16 cellular contexts compared by ENCODE assay signal in the genomic region with DNA sequence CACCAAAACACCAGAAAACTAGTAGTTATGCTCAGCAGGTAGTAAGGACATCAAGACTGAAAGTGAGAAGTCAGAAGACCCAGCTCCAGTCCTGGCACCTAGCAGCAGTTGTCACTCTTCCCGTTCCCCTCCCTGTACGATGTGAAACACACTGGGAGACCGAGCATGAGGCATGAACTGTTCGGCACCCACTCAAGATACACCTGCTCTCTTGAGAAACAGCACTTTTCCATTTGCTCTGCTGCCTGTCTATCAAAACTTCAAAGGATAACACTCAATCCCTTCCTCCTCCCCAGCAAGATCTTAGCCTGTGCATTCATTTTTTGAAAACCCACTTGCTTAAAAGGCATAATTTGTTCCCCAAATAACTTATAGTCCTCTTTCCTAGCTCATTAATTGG.
"Had no signal": no experiment of that assay in that cellular context is flagged by ENCODE, and none has a peak within 500 bp of the region (broad histone marks: within the 10 kb centered on the region; RNA-seq: fewer than 3 reads in every experiment).

No MANE protein-coding gene starts in this region.

- DNase-seq: activated B cell treated with CpG ODN at 0.5 μM for 24 hours; activated CD4-positive, alpha-beta T cell treated with anti-CD3 and anti-CD28 coated beads, Interleukin-2, amount 10 ng/mL, durations not matched to agents 24 days and 14 days; activated naive CD4-positive, alpha-beta T cell treated with anti-CD3 and anti-CD28 coated beads, Interleukin-2, amount 10 ng/mL, durations not matched to agents 7 days and 5 days; activated T-cell treated with anti-CD3 and anti-CD28 coated beads for 4 hours; kidney; left ventricle myocardium superior; posterior cingulate gyrus; right cardiac atrium; stimulated activated naive B cell treated with anti-CD40 and anti-IgM and Interleukin-4, amounts not matched to agents 10 μg/mL and 1 μg/mL and 100 μg/mL, for 72 hours; T-helper 17 cell; trophoblast cell had no signal

- FAIRE-seq: kidney, TTC549 had no signal

- H3K27me3 ChIP-seq: hepatocyte, neutrophil had no signal

- H3K36me3 Mint-ChIP-seq: activated naive CD4-positive, alpha-beta T cell treated with anti-CD3 and anti-CD28 coated beads, Interleukin-2, amount 10 ng/mL, durations not matched to agents 7 days and 5 days had no signal

- H3K4me3 Mint-ChIP-seq: activated B cell treated with CpG ODN at 0.5 μM for 24 hours; activated CD4-positive, alpha-beta T cell treated with anti-CD3 and anti-CD28 coated beads, Interleukin-2, amount 10 ng/mL, durations not matched to agents 24 days and 14 days; activated naive CD4-positive, alpha-beta T cell treated with anti-CD3 and anti-CD28 coated beads, Interleukin-2, amount 10 ng/mL, durations not matched to agents 7 days and 5 days; stimulated activated naive B cell treated with anti-CD40 and anti-IgM and Interleukin-4, amounts not matched to agents 10 μg/mL and 1 μg/mL and 100 μg/mL, for 72 hours; T-helper 17 cell had no signal

- H3K9me3 Mint-ChIP-seq: activated B cell treated with CpG ODN at 0.5 μM for 24 hours; activated CD4-positive, alpha-beta T cell treated with anti-CD3 and anti-CD28 coated beads, Interleukin-2, amount 10 ng/mL, durations not matched to agents 24 days and 14 days; activated naive CD4-positive, alpha-beta T cell treated with anti-CD3 and anti-CD28 coated beads, Interleukin-2, amount 10 ng/mL, durations not matched to agents 7 days and 5 days; activated T-helper 2 cell treated with anti-CD3 and anti-CD28 coated beads, Interferon-gamma antibody, Interleukin-2, Interleukin-4, amounts not matched to agents 10 μg/mL and 5 μg/mL and 100 μg/mL, durations not matched to agents 14 hours and 24 hours and 36 hours; stimulated activated naive B cell treated with anti-CD40 and anti-IgM and Interleukin-4, amounts not matched to agents 10 μg/mL and 1 μg/mL and 100 μg/mL, for 72 hours had no signal

- H3K9me3 ChIP-seq: neutrophil had no signal

- H3K4me1 Mint-ChIP-seq: activated B cell treated with CpG ODN at 0.5 μM for 24 hours; activated CD4-positive, alpha-beta T cell treated with anti-CD3 and anti-CD28 coated beads, Interleukin-2, amount 10 ng/mL, durations not matched to agents 24 days and 14 days; activated naive CD4-positive, alpha-beta T cell treated with anti-CD3 and anti-CD28 coated beads, Interleukin-2, amount 10 ng/mL, durations not matched to agents 7 days and 5 days had no signal

- H3K4me3 ChIP-seq: hepatocyte, smooth muscle cell had no signal

- H3K27ac Mint-ChIP-seq: activated B cell treated with CpG ODN at 0.5 μM for 24 hours; activated CD4-positive, alpha-beta T cell treated with anti-CD3 and anti-CD28 coated beads, Interleukin-2, amount 10 ng/mL, durations not matched to agents 24 days and 14 days; activated naive CD4-positive, alpha-beta T cell treated with anti-CD3 and anti-CD28 coated beads, Interleukin-2, amount 10 ng/mL, durations not matched to agents 7 days and 5 days; activated T-helper 2 cell treated with anti-CD3 and anti-CD28 coated beads, Interferon-gamma antibody, Interleukin-2, Interleukin-4, amounts not matched to agents 10 μg/mL and 5 μg/mL and 100 μg/mL, durations not matched to agents 14 hours and 24 hours and 36 hours; stimulated activated naive B cell treated with anti-CD40 and anti-IgM and Interleukin-4, amounts not matched to agents 10 μg/mL and 1 μg/mL and 100 μg/mL, for 72 hours; T-helper 17 cell had no signal

- ATAC-seq: left ventricle myocardium superior; right cardiac atrium; stimulated activated naive B cell treated with anti-CD40 and anti-IgM and Interleukin-4, amounts not matched to agents 10 μg/mL and 1 μg/mL and 100 μg/mL, for 72 hours; T-helper 17 cell had no signal

- H3K27me3 Mint-ChIP-seq: activated B cell treated with CpG ODN at 0.5 μM for 24 hours; activated CD4-positive, alpha-beta T cell treated with anti-CD3 and anti-CD28 coated beads, Interleukin-2, amount 10 ng/mL, durations not matched to agents 24 days and 14 days; activated naive CD4-positive, alpha-beta T cell treated with anti-CD3 and anti-CD28 coated beads, Interleukin-2, amount 10 ng/mL, durations not matched to agents 7 days and 5 days; stimulated activated naive B cell treated with anti-CD40 and anti-IgM and Interleukin-4, amounts not matched to agents 10 μg/mL and 1 μg/mL and 100 μg/mL, for 72 hours; T-helper 17 cell had no signal
